In genomic region chr1:234231893-234232276, GRCh38 we compare ENCODE assay signal across 24 cellular contexts.
DNase-seq lines count a peak whose midpoint lies in the region; ATAC-seq and TF ChIP-seq lines count a peak whose summit lies in the region.
"Had no signal": no experiment of that assay in that cellular context is flagged by ENCODE, and none has a peak within 500 bp of the region (broad histone marks: within the 10 kb centered on the region; RNA-seq: fewer than 3 reads in every experiment).

No MANE protein-coding gene starts in this region.

- H3K4me1 Mint-ChIP-seq in activated CD8-positive, alpha-beta memory T cell treated with anti-CD3 and anti-CD28 coated beads, Interleukin-2, amount 10 ng/mL, durations not matched to agents 7 days and 5 days = peaks cover 36% of the 10 kb centered on the region
- H3K4me1 Mint-ChIP-seq in immature natural killer cell = peaks cover 25 to 27% of the 10 kb centered on the region in 2 donors

- WGBS in esophagus muscularis mucosa = 98% methylated on average over 12 of the region's 13 CpGs
- 84 to 93% methylated on average over 13 of the region's 13 CpGs for WGBS in heart right ventricle, 2 donors

- peaks cover 0 to 12% (median 0%) of the 10 kb centered on the region in 4 donors for H3K27me3 ChIP-seq in esophagus muscularis mucosa
- H3K27me3 ChIP-seq in heart right ventricle = peaks cover 0 to 71% (median 46%) of the 10 kb centered on the region in 7 donors

- TF ChIP-seq CTCF in 22Rv1 (IDR thresholded peaks at IDR 0.05) (peak; percentile 53), esophagus muscularis mucosa (IDR thresholded peaks at IDR 0.05) (no peak), heart right ventricle (IDR thresholded peaks at IDR 0.05) (no peak)

- CTCF ChIA-PET in activated CD8-positive, alpha-beta memory T cell treated with anti-CD3 and anti-CD28 coated beads, Interleukin-2, amount 10 ng/mL, durations not matched to agents 7 days and 5 days (lab: Charles Lee) = interaction anchor here (1.4 to 3.1 kb wide), 2 partner anchors 20 to 78 kb away, joined by 4 to 14 read pairs; no protein-coding TSS in a partner anchor

- TF ChIP-seq EP300 in esophagus muscularis mucosa (IDR thresholded peaks at IDR 0.05) = no peak

- H3K4me3 Mint-ChIP-seq in activated CD8-positive, alpha-beta memory T cell treated with anti-CD3 and anti-CD28 coated beads, Interleukin-2, amount 10 ng/mL, durations not matched to agents 7 days and 5 days = no peak overlapping the region
- peak overlapping the region in 3 of 5 donors; percentile 16 to 53 (median 34) for H3K4me3 Mint-ChIP-seq in immature natural killer cell
- H3K4me3 Mint-ChIP-seq: IgD-negative memory B cell had no signal

- peak overlapping the region; percentile 45; the same call in 1 of the 2 replicates for H3K4me3 ChIP-seq in Jurkat, Clone E6-1 (ENCODE audit: low read length)
- H3K4me3 ChIP-seq in esophagus muscularis mucosa (no peak overlapping the region), heart right ventricle (no peak overlapping the region)
- H3K4me3 ChIP-seq: GM23338, SJSA1 had no signal

- H3K36me3 ChIP-seq in esophagus muscularis mucosa (no peaks in the 10 kb centered on the region), heart right ventricle (no peaks in the 10 kb centered on the region)
- H3K36me3 ChIP-seq: BE2C, SJSA1 had no signal

- no peak for ATAC-seq in activated CD8-positive, alpha-beta memory T cell treated with anti-CD3 and anti-CD28 coated beads, Interleukin-2, amount 10 ng/mL, durations not matched to agents 7 days and 5 days
- no peak for ATAC-seq in heart right ventricle

- intact Hi-C loops in esophagus muscularis mucosa (cut with DNase I) (no loop called here), heart right ventricle (cut with DNase I) (no loop called here)

- peaks cover 35% of the 10 kb centered on the region for H3K27me3 Mint-ChIP-seq in activated CD8-positive, alpha-beta memory T cell treated with anti-CD3 and anti-CD28 coated beads, Interleukin-2, amount 10 ng/mL, durations not matched to agents 7 days and 5 days
- peaks cover 7 to 44% (median 29%) of the 10 kb centered on the region in 3 donors for H3K27me3 Mint-ChIP-seq in immature natural killer cell (ENCODE audit: low read depth in 3 of 3)
- H3K27me3 Mint-ChIP-seq: CD4-positive, CD25-positive, alpha-beta regulatory T cell had no signal

- peaks cover 35% of the 10 kb centered on the region for H3K36me3 Mint-ChIP-seq in activated CD8-positive, alpha-beta memory T cell treated with anti-CD3 and anti-CD28 coated beads, Interleukin-2, amount 10 ng/mL, durations not matched to agents 7 days and 5 days
- no peaks in the 10 kb centered on the region for H3K36me3 Mint-ChIP-seq in immature natural killer cell
- H3K36me3 Mint-ChIP-seq: CD4-positive, CD25-positive, alpha-beta regulatory T cell; IgD-negative memory B cell had no signal

- H3K27ac Mint-ChIP-seq in activated CD8-positive, alpha-beta memory T cell treated with anti-CD3 and anti-CD28 coated beads, Interleukin-2, amount 10 ng/mL, durations not matched to agents 7 days and 5 days = no peak overlapping the region
- H3K27ac Mint-ChIP-seq in immature natural killer cell = no peak overlapping the region
- H3K27ac Mint-ChIP-seq: CD4-positive, CD25-positive, alpha-beta regulatory T cell; GM23338; IgD-negative memory B cell had no signal

- no peaks in the 10 kb centered on the region for H3K9me3 Mint-ChIP-seq in activated CD8-positive, alpha-beta memory T cell treated with anti-CD3 and anti-CD28 coated beads, Interleukin-2, amount 10 ng/mL, durations not matched to agents 7 days and 5 days (ENCODE audit: low read depth)
- H3K9me3 Mint-ChIP-seq in immature natural killer cell = peaks cover 0 to 1% (median 0%) of the 10 kb centered on the region in 6 donors
- H3K9me3 Mint-ChIP-seq: GM23338, IgD-negative memory B cell had no signal

- no peak for TF ChIP-seq POLR2A in esophagus muscularis mucosa (IDR thresholded peaks at IDR 0.05; ENCODE audit: low read depth)

- H3K4me1 ChIP-seq in esophagus muscularis mucosa (peaks cover 0 to 13% (median 3%) of the 10 kb centered on the region in 4 donors), heart right ventricle (peaks cover 0 to 5% (median 0%) of the 10 kb centered on the region in 9 donors)
- H3K4me1 ChIP-seq: BE2C, SJSA1 had no signal

- H3K27ac ChIP-seq in 22Rv1 (no peak overlapping the region), esophagus muscularis mucosa (replicated peaks in 1 of 4) (no peak overlapping the region), heart right ventricle (no peak overlapping the region)
- H3K27ac ChIP-seq: SJSA1 had no signal

- H3K9me3 ChIP-seq in esophagus muscularis mucosa (no peaks in the 10 kb centered on the region), heart right ventricle (no peaks in the 10 kb centered on the region)
- H3K9me3 ChIP-seq: BE2C, SJSA1 had no signal

- peak; percentile 18 for DNase-seq in activated CD8-positive, alpha-beta memory T cell treated with anti-CD3 and anti-CD28 coated beads, Interleukin-2, amount 10 ng/mL, durations not matched to agents 7 days and 5 days
- DNase-seq in activated CD8-positive, alpha-beta memory T cell treated with anti-CD3 and anti-CD28 coated beads, Interleukin-2, amount 50 U/mL, for 4 hours = no peak
- no peak for DNase-seq in Jurkat, Clone E6-1 (ENCODE audit: low read depth, low spot score)
- no peak for DNase-seq in immature natural killer cell
- no peak for DNase-seq in NCI-H2227 treated with DMSO at 0.1 percent for 48 hours (lab: John Stamatoyannopoulos, UW)
- DNase-seq in esophagus muscularis mucosa (ENCODE audit: extremely low spot score) = no peak
- DNase-seq in heart right ventricle = no peak
- DNase-seq: ACHN; BE2C; CD4-positive, CD25-positive, alpha-beta regulatory T cell; DMS153; HCEC 1CT; Karpas-422; NCI-H1092; NCI-H1417 treated with DMSO at 0.1 percent for 48 hours; NCI-H1694 treated with DMSO at 0.1 percent for 48 hours; NCI-H2081; NCI-H226; NCI-H510A; Right ventricle myocardium superior had no signal
